Comparison of ENCODE assay signal across 21 cellular contexts in genomic region chr9:123358181-123358894, GRCh38. TPM values are rescaled to one million over a fixed set of nuclear protein-coding genes. Genes with fewer than 3 reads are reported as not detected.
DNase-seq lines count a peak whose midpoint lies in the region; ATAC-seq and TF ChIP-seq lines count a peak whose summit lies in the region.
"Had no signal": no experiment of that assay in that cellular context is flagged by ENCODE, and none has a peak within 500 bp of the region (broad histone marks: within the 10 kb centered on the region; RNA-seq: fewer than 3 reads in every experiment).

No MANE protein-coding gene starts in this region.

- H4K20me1 ChIP-seq in smooth muscle cell (ENCODE audit: low read depth) = no peaks in the 10 kb centered on the region

- H3K4me3 ChIP-seq in smooth muscle cell = no peak overlapping the region
- H3K4me3 ChIP-seq: heart left ventricle, upper lobe of right lung had no signal

- H3K4me1 ChIP-seq in smooth muscle cell (ENCODE audit: low read depth) = peaks cover 59% of the 10 kb centered on the region
- H3K4me1 ChIP-seq: upper lobe of right lung had no signal

- H3K27me3 ChIP-seq in layer of hippocampus (ENCODE audit: control insufficient read depth, insufficient read depth, low read length) = no peaks in the 10 kb centered on the region
- H3K27me3 ChIP-seq in smooth muscle cell (ENCODE audit: low read depth) = no peaks in the 10 kb centered on the region

- peak; percentile 47 for DNase-seq in NCI-H748 (lab: John Stamatoyannopoulos, UW; ENCODE audit: unreplicated experiment)
- no peak for DNase-seq in NCI-H748 treated with DMSO at 0.1 percent for 48 hours (lab: John Stamatoyannopoulos, UW)
- DNase-seq in anterior cingulate cortex (lab: John Stamatoyannopoulos, UW) = peak in 52 of 58 donors; percentile 23 to 91 (median 74)
- no peak for DNase-seq in smooth muscle cell (lab: John Stamatoyannopoulos, UW; ENCODE audit: unreplicated experiment)
- DNase-seq in A172 (ENCODE audit: low spot score) = no peak
- no peak for DNase-seq in NCI-H774 (lab: John Stamatoyannopoulos, UW)
- DNase-seq: activated CD4-positive, alpha-beta T cell treated with anti-CD3 and anti-CD28 coated beads for 1 hour; activated naive CD8-positive, alpha-beta T cell treated with anti-CD3 and anti-CD28 coated beads for 36 hours; cerebellar nuclear complex; heart left ventricle; KBM-7; NCI-H1436 treated with DMSO at 0.1 percent for 48 hours; stimulated activated CD4-positive, alpha-beta T cell treated with anti-CD3 and anti-CD28 coated beads, Interleukin-2, amount 100 ng/mL, for 48 hours; T-helper 1 cell; upper lobe of right lung had no signal

- H2AFZ ChIP-seq in smooth muscle cell (ENCODE audit: low read depth) = no peak overlapping the region

- WGBS in smooth muscle cell (ENCODE audit: low lambda C conversion rate) = 40% methylated on average over 10 of the region's 10 CpGs

- peak overlapping the region; percentile 81 for H3K27ac ChIP-seq in layer of hippocampus (ENCODE audit: low read depth, low read length)
- no peak overlapping the region for H3K27ac ChIP-seq in smooth muscle cell (ENCODE audit: low read depth)
- H3K27ac ChIP-seq: epithelial cell of prostate, heart left ventricle, upper lobe of right lung had no signal

- H3F3A ChIP-seq in smooth muscle cell (ENCODE audit: low read depth) = peaks cover 15% of the 10 kb centered on the region

- peak overlapping the region; percentile 7 for H3K4me2 ChIP-seq in smooth muscle cell

- TF ChIP-seq CTCF in smooth muscle cell (IDR thresholded peaks at IDR 0.05; ENCODE audit: borderline replicate concordance, insufficient read depth, poor library complexity, severe bottlenecking) = no peak

- ATAC-seq in GM19328 (IDR thresholded peaks at IDR 0.05; ENCODE audit: unreplicated experiment) = no peak
- ATAC-seq: heart left ventricle; naive thymus-derived CD4-positive, alpha-beta T cell; sciatic nerve; upper lobe of right lung had no signal

- H3K79me2 ChIP-seq in smooth muscle cell (ENCODE audit: low read depth) = peaks cover 22% of the 10 kb centered on the region

- no peak overlapping the region for H3K9ac ChIP-seq in smooth muscle cell (ENCODE audit: low read depth)

- no peaks in the 10 kb centered on the region for H3K36me3 ChIP-seq in smooth muscle cell (ENCODE audit: low read depth)
- H3K36me3 ChIP-seq: heart left ventricle, upper lobe of right lung had no signal

- H3K9me3 ChIP-seq in smooth muscle cell (replicated peaks; ENCODE audit: low read depth) = no peaks in the 10 kb centered on the region
- H3K9me3 ChIP-seq: heart left ventricle, upper lobe of right lung had no signal

RNA-seq across cellular contexts. Expression of gene CRB2, which starts 2.3 kb away (rescaled TPM):
- total RNA-seq in smooth muscle cell = 3.1 and 3.8 TPM in 2 replicates
- polyA plus RNA-seq in smooth muscle cell = 0.87 and 1.7 TPM in 2 replicates
- total RNA-seq in A172 (2014; rRNA removed; shearing (Covaris generic)) = 0.26 TPM in 2 replicates
- total RNA-seq: naive thymus-derived CD4-positive, alpha-beta T cell; NCI-H460 had no signal
- polyA plus RNA-seq: heart left ventricle; naive thymus-derived CD4-positive, alpha-beta T cell had no signal

Comparison
In these comparisons a context has a peak if more than half of its experiments do, and no peak if none do; other contexts are left out.
1. DNase-seq: peak in NCI-H748 (single experiment) and anterior cingulate cortex (52 of 58); none in NCI-H748 treated with DMSO at 0.1 percent for 48 hours (single experiment), smooth muscle cell (single experiment), A172 (single experiment) and NCI-H774 (single experiment).